3 cellular contexts compared by ENCODE assay signal in genomic region chr3:162175145-162175544, GRCh38.
TF ChIP-seq lines count a peak whose summit lies in the region.

No MANE protein-coding gene starts in this region.

TF ChIP-seq in A549, 52 proteins besides CTCF, POLR2A, EP300 and RAD21:
- TF ChIP-seq JUN (IDR thresholded peaks at IDR 0.05) (no peak), MAFK (IDR thresholded peaks at IDR 0.05; ENCODE audit: partially characterized antibody) (peak; percentile 52), GATA3 (IDR thresholded peaks at IDR 0.05; ENCODE audit: borderline replicate concordance) (no peak), FOSB (CRISPR knock-in tag; IDR thresholded peaks at IDR 0.05) (no peak), CBX2 (IDR thresholded peaks at IDR 0.05; ENCODE audit: borderline replicate concordance, low read depth) (no peak), USF2 (IDR thresholded peaks at IDR 0.05) (no peak)
TF ChIP-seq in A549: peak in this region for 1.

TF ChIP-seq in IMR-90, 13 proteins besides CTCF, POLR2A, EP300 and RAD21:
- TF ChIP-seq MAZ (IDR thresholded peaks at IDR 0.05; ENCODE audit: borderline replicate concordance, low read depth, low read length) (no peak), MAFK (IDR thresholded peaks at IDR 0.05; ENCODE audit: low read depth, low read length) (peak; percentile 68), MXI1 (IDR thresholded peaks at IDR 0.05; ENCODE audit: borderline replicate concordance, low read depth, low read length) (no peak)

TF ChIP-seq in K562, 482 proteins besides CTCF, POLR2A, EP300 and RAD21:
- TF ChIP-seq C11orf30 (IDR thresholded peaks at IDR 0.05; ENCODE audit: low read depth) (peak; percentile 25; the same call in 1 of the 2 replicates), ZNF316 (IDR thresholded peaks at IDR 0.05) (peak; percentile 32; the same call in 1 of the 2 replicates), MAFG (tag; conservative IDR thresholded peaks at IDR 0.05) (0 out of 2 replicates have a peak, but pooled peaks have one; percentile 4), TEAD1 (CRISPR knock-in tag; IDR thresholded peaks at IDR 0.05) (no peak)
